ENCODE assay signal across 8 cellular contexts in the genomic region with DNA sequence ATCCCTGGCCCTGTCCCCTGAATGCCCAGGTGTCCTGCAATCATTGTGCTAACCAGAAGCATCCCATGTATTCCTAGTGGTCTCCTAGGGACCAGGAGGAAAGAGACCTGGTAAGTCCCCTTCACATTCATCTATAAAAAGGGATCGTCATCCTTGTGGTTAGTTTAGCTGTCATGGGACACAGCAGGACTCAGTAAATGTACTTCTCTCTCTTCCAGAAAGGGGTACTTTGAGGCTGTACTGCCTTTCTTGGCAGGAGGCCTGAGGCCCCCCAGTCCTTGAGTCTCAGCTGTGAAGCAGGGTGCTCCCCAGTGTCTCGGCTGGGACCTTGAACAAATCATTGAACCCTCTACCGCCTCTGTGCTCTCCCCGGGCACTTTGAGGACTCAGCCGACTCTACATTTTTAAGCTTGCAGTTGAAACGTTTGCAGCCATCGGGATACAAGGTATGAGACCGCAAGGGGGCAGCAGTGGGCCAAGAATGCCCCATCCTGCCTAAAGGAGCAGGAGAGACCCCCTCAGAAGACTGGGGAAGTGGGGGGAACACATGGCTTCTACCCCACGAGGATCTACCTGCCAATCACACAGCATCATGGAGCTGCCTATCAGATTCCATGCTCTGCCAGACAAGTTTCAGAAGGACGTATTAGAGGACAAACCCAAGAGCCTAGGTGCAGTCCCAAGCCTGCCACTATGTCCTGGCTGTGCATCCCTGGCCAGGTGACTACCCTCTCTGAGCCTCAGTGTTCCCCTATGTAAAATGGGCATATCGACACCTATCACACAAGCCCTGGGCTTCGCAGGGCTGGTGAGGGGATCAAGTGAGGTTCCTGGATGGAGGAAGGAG. TPM values are rescaled to one million over a fixed set of nuclear protein-coding genes. Genes with fewer than 3 reads are reported as not detected.
DNase-seq lines count a peak whose midpoint lies in the region; ATAC-seq, FAIRE-seq and TF ChIP-seq lines count a peak whose summit lies in the region.

No MANE protein-coding gene starts in this region.

- H4K91ac ChIP-seq in mesenchymal stem cell (ENCODE audit: low read length) = no peak overlapping the region

- H3K14ac ChIP-seq in mesenchymal stem cell (ENCODE audit: low read length in 2 of 2) = no peak overlapping the region

- H3K9me3 ChIP-seq in A549 (no peaks in the 10 kb centered on the region), mesenchymal stem cell (ENCODE audit: control insufficient read depth, low read length) (no peaks in the 10 kb centered on the region)

- TF ChIP-seq CTCF in A549 (IDR thresholded peaks at IDR 0.05) = peak; percentile 65
- peak; percentile 79 for TF ChIP-seq CTCF in GM12875 (IDR thresholded peaks at IDR 0.05; ENCODE audit: borderline replicate concordance, insufficient read depth, low read depth, low read length)

- H3K18ac ChIP-seq in mesenchymal stem cell (ENCODE audit: low read depth in 1 of 2, low read length in 2 of 2) = no peak overlapping the region

- H3K4me2 ChIP-seq in A549 (no peak overlapping the region), mesenchymal stem cell (ENCODE audit: low read length, poor library complexity, severe bottlenecking) (no peak overlapping the region)

- H3K27ac ChIP-seq in A549 (no peak overlapping the region), mesenchymal stem cell (ENCODE audit: low read length, poor library complexity, severe bottlenecking) (no peak overlapping the region)

- H3K4me3 ChIP-seq in A549 (no peak overlapping the region), GM12875 (ENCODE audit: low read depth, low read length) (no peak overlapping the region), mesenchymal stem cell (ENCODE audit: insufficient read depth in 1 of 2, low read depth in 1 of 2, low read length in 2 of 2) (no peak overlapping the region)

- no peak for TF ChIP-seq POLR2A in A549 (IDR thresholded peaks at IDR 0.05; ENCODE audit: low read length)

- ATAC-seq in A549 (peak in 1 of 2 experiments; percentile 53; a peak in 3 of 6 replicates), GM21737 (IDR thresholded peaks at IDR 0.05; ENCODE audit: unreplicated experiment) (no peak)

- H3K27me3 ChIP-seq in mesenchymal stem cell (ENCODE audit: control insufficient read depth in 1 of 2, insufficient read depth in 1 of 2, low read length in 2 of 2) = no peaks in the 10 kb centered on the region

- no peak overlapping the region for H2BK12ac ChIP-seq in mesenchymal stem cell (ENCODE audit: low read length in 2 of 2)

- H4K8ac ChIP-seq in mesenchymal stem cell (ENCODE audit: low read length) = no peak overlapping the region

- H3K23ac ChIP-seq in mesenchymal stem cell (ENCODE audit: low read length in 2 of 2) = no peak overlapping the region

- no peak overlapping the region for H2BK5ac ChIP-seq in mesenchymal stem cell (ENCODE audit: low read depth, low read length, poor library complexity, severe bottlenecking)

- TF ChIP-seq RAD21 in A549 (conservative IDR thresholded peaks at IDR 0.05 in 1 of 2, IDR thresholded peaks at IDR 0.05 in 1 of 2) = peak; percentile 71 to 79; a peak in 4 of 5 replicates

- WGBS in A549 (ENCODE audit: missing lambda C conversion rate) = 17% methylated on average over 11 of the region's 12 CpGs
- 14% methylated on average over 10 of the region's 12 CpGs for WGBS in mesenchymal stem cell

- peaks cover 6% of the 10 kb centered on the region for H3K79me1 ChIP-seq in mesenchymal stem cell (replicated peaks; ENCODE audit: low read length, poor library complexity, severe bottlenecking)

- peaks cover 7% of the 10 kb centered on the region in 2 experiments for H3K36me3 ChIP-seq in mesenchymal stem cell (ENCODE audit: control insufficient read depth in 1 of 2, insufficient read depth in 2 of 2, low read depth in 1 of 2, low read length in 2 of 2)

- H2AFZ ChIP-seq in mesenchymal stem cell (ENCODE audit: low read depth, low read length) = no peak overlapping the region

- no peak for FAIRE-seq in A549 (lab: Jason Lieb, UNC)

- CTCF ChIA-PET in A549 (lab: Yijun Ruan, JAX) = interaction anchor here (0.6 to 1.4 kb wide), 9 partner anchors 9 to 1352 kb away, joined by 3 to 6 read pairs (median 4); no protein-coding TSS in a partner anchor

- no peak overlapping the region for H2BK15ac ChIP-seq in mesenchymal stem cell (ENCODE audit: low read depth, poor library complexity, severe bottlenecking)

- TF ChIP-seq EP300 in A549 (IDR thresholded peaks at IDR 0.05) = no peak

- H3K4ac ChIP-seq in mesenchymal stem cell (ENCODE audit: low read depth in 1 of 2, low read length in 2 of 2) = no peak overlapping the region

- no peak overlapping the region for H2BK120ac ChIP-seq in mesenchymal stem cell (ENCODE audit: low read depth, low read length)

- POLR2A ChIA-PET in A549 (lab: Yijun Ruan, JAX) = interaction anchor here (1.0 kb wide), 1 partner anchor 31 kb away, joined by 3 read pairs; a partner anchor contains a TSS

- DNase-seq in A549 (ENCODE audit: low read depth in 1 of 2, low spot score in 1 of 2) (peak; percentile 66 to 80), NCI-H748 (lab: John Stamatoyannopoulos, UW; ENCODE audit: unreplicated experiment) (peak; percentile 60), dermis blood vessel endothelial cell (peak; percentile 81), mesenchymal stem cell (peak; percentile 60)
- peak; percentile 83 to 88 for DNase-seq in activated CD4-positive, alpha-beta T cell treated with anti-CD3 and anti-CD28 coated beads, Interleukin-2, amount 50 U/mL, for 48 hours
- peak; percentile 29 to 54 for DNase-seq in stimulated activated CD8-positive, alpha-beta memory T cell treated with anti-CD3 and anti-CD28 coated beads, Interleukin-15, amount 100 ng/mL, for 4 hours (ENCODE audit: low read depth in 2 of 2)

- H3K4me1 ChIP-seq in A549 = peaks cover 18% of the 10 kb centered on the region
- peaks cover 24% of the 10 kb centered on the region for H3K4me1 ChIP-seq in mesenchymal stem cell (ENCODE audit: control insufficient read depth, insufficient read depth, low read depth, low read length)

- no peak overlapping the region for H2AK5ac ChIP-seq in mesenchymal stem cell (ENCODE audit: low read length, severe bottlenecking)

- H3K9ac ChIP-seq in mesenchymal stem cell (ENCODE audit: low read length) = peak overlapping the region; percentile 40

TF ChIP-seq in A549, 52 proteins besides CTCF, POLR2A, EP300 and RAD21:
- TF ChIP-seq RFX5 (IDR thresholded peaks at IDR 0.05) (no peak), ZFP36 (IDR thresholded peaks at IDR 0.05; ENCODE audit: borderline replicate concordance, partially characterized antibody) (peak; percentile 47), SMC3 (IDR thresholded peaks at IDR 0.05) (peak; percentile 55)

RNA-seq across cellular contexts. Expression of a gene that starts 2.4 kb away (rescaled TPM):
- polyA plus RNA-seq in A549 (2011; rRNA removed) (21.9 and 24.6 TPM in 2 replicates), A549 (2017; fragmentation: RNase III; extraction: RNeasy Plus Mini Kit Qiagen cat#74134 plus additional on column Dnase treatment) (12.5 to 13.9 TPM (median 13.0 TPM) in 3 replicates)
- 19.3 and 20.6 TPM in 2 replicates for polyA plus RNA-seq in A549 (2012; cell fraction: cytosol; rRNA removed)
- 66.2 and 68.7 TPM in 2 replicates for polyA plus RNA-seq in A549 (2012; cell fraction: nucleus; rRNA removed)
- polyA minus RNA-seq in A549 (2011; rRNA and poly(A)+ RNA removed) = 60.3 and 65.1 TPM in 2 replicates
- total RNA-seq in dermis blood vessel endothelial cell = 42.9 and 44.2 TPM in 2 replicates
- 14.7 TPM for polyA plus RNA-seq in mesenchymal stem cell (2013, experiment 1 of 2)
- polyA plus RNA-seq in mesenchymal stem cell (2013, experiment 2 of 2) = 13.6 TPM

RNA-seq across cellular contexts. Expression of a gene that starts 30.6 kb away (rescaled TPM):
- polyA plus RNA-seq in A549 (2011; rRNA removed) = 140 and 200 TPM in 2 replicates
- polyA plus RNA-seq in A549 (2012; cell fraction: cytosol; rRNA removed) = 249 and 266 TPM in 2 replicates
- 149 and 201 TPM in 2 replicates for polyA plus RNA-seq in A549 (2012; cell fraction: nucleus; rRNA removed)
- 338 to 354 TPM (median 352 TPM) in 3 replicates for polyA plus RNA-seq in A549 (2017; fragmentation: RNase III; extraction: RNeasy Plus Mini Kit Qiagen cat#74134 plus additional on column Dnase treatment)
- 68.2 and 74.0 TPM in 2 replicates for polyA minus RNA-seq in A549 (2011; rRNA and poly(A)+ RNA removed)
- total RNA-seq in dermis blood vessel endothelial cell = 55.0 and 64.6 TPM in 2 replicates
- 114 TPM for polyA plus RNA-seq in mesenchymal stem cell (2013, experiment 1 of 2)
- polyA plus RNA-seq in mesenchymal stem cell (2013, experiment 2 of 2) = 110 TPM

RNA-seq across cellular contexts. Expression of a gene that starts 47.8 kb away (rescaled TPM):
- polyA plus RNA-seq in A549 (2011; rRNA removed) = not detected in 2 replicates
- polyA plus RNA-seq in A549 (2012; cell fraction: cytosol; rRNA removed) = not detected in 2 replicates
- polyA plus RNA-seq in A549 (2012; cell fraction: nucleus; rRNA removed) = not detected in 2 replicates
- not detected in 3 replicates for polyA plus RNA-seq in A549 (2017; fragmentation: RNase III; extraction: RNeasy Plus Mini Kit Qiagen cat#74134 plus additional on column Dnase treatment)
- not detected in 2 replicates for polyA minus RNA-seq in A549 (2011; rRNA and poly(A)+ RNA removed)
- not detected in 2 replicates for total RNA-seq in dermis blood vessel endothelial cell
- polyA plus RNA-seq in mesenchymal stem cell (2013, experiment 1 of 2) = not detected
- not detected for polyA plus RNA-seq in mesenchymal stem cell (2013, experiment 2 of 2)
